In genomic region chr6:11628562-11628961, GRCh38 we compare ENCODE assay signal across 30 cellular contexts.
"Had no signal": no experiment of that assay in that cellular context is flagged by ENCODE, and none has a peak within 500 bp of the region (broad histone marks: within the 10 kb centered on the region; RNA-seq: fewer than 3 reads in every experiment).

No MANE protein-coding gene starts in this region.

- H3K9me3 Mint-ChIP-seq: activated B cell treated with CpG ODN at 0.5 μM for 24 hours; activated naive CD4-positive, alpha-beta T cell treated with anti-CD3 and anti-CD28 coated beads, Interleukin-2, amount 50 U/mL, for 72 hours; activated T-helper 2 cell treated with anti-CD3 and anti-CD28 coated beads, Interferon-gamma antibody, Interleukin-2, Interleukin-4, amounts not matched to agents 10 μg/mL and 5 μg/mL and 100 μg/mL, durations not matched to agents 14 hours and 24 hours and 36 hours; neural crest cell had no signal

- H3K9me3 ChIP-seq: breast epithelium, right atrium auricular region, stomach, thyroid gland, upper lobe of left lung, vagina had no signal

- H3K4me1 Mint-ChIP-seq: activated B cell treated with CpG ODN at 0.5 μM for 24 hours; activated CD4-positive, alpha-beta T cell treated with anti-CD3 and anti-CD28 coated beads for 36 hours; activated CD8-positive, alpha-beta memory T cell treated with anti-CD3 and anti-CD28 coated beads, Interleukin-2, amount 10 ng/mL, durations not matched to agents 7 days and 5 days had no signal

- H3K4me2 ChIP-seq: smooth muscle cell had no signal

- H3K36me3 Mint-ChIP-seq: activated CD8-positive, alpha-beta memory T cell treated with anti-CD3 and anti-CD28 coated beads, Interleukin-2, amount 10 ng/mL, durations not matched to agents 7 days and 5 days; activated naive CD4-positive, alpha-beta T cell treated with anti-CD3 and anti-CD28 coated beads, Interleukin-2, amount 50 U/mL, for 72 hours; naive thymus-derived CD4-positive, alpha-beta T cell; stimulated activated naive B cell treated with anti-CD40 and anti-IgM and Interleukin-4, amounts not matched to agents 10 μg/mL and 1 μg/mL and 100 μg/mL, for 72 hours had no signal

- H3K27ac ChIP-seq: breast epithelium, right atrium auricular region, stomach, thyroid gland, upper lobe of left lung, vagina had no signal

- FAIRE-seq: keratinocyte had no signal

- H3K4me3 ChIP-seq: breast epithelium, right atrium auricular region, smooth muscle cell, stomach, thyroid gland, upper lobe of left lung, vagina had no signal

- ATAC-seq: activated CD4-positive, alpha-beta T cell treated with anti-CD3 and anti-CD28 coated beads for 36 hours; activated CD8-positive, alpha-beta memory T cell treated with anti-CD3 and anti-CD28 coated beads, Interleukin-2, amount 10 ng/mL, durations not matched to agents 7 days and 5 days; activated CD8-positive, alpha-beta T cell treated with anti-CD3 and anti-CD28 coated beads, Interleukin-2, amount 10 ng/mL, durations not matched to agents 7 days and 5 days; activated naive CD4-positive, alpha-beta T cell treated with anti-CD3 and anti-CD28 coated beads, Interleukin-2, amount 50 U/mL, for 72 hours; esophagus mucosa; left cardiac atrium; left ventricle myocardium superior; naive thymus-derived CD4-positive, alpha-beta T cell; stimulated activated naive B cell treated with anti-CD40 and anti-IgM and Interleukin-4, amounts not matched to agents 10 μg/mL and 1 μg/mL and 100 μg/mL, for 72 hours had no signal

- H3K27me3 ChIP-seq: breast epithelium, right atrium auricular region, stomach, thyroid gland, upper lobe of left lung, vagina had no signal

- H3K36me3 ChIP-seq: breast epithelium, right atrium auricular region, stomach, thyroid gland, upper lobe of left lung, vagina had no signal

- H3K4me3 Mint-ChIP-seq: activated B cell treated with CpG ODN at 0.5 μM for 24 hours; activated CD4-positive, alpha-beta T cell treated with anti-CD3 and anti-CD28 coated beads for 36 hours; activated CD8-positive, alpha-beta memory T cell treated with anti-CD3 and anti-CD28 coated beads, Interleukin-2, amount 10 ng/mL, durations not matched to agents 7 days and 5 days; activated CD8-positive, alpha-beta T cell treated with anti-CD3 and anti-CD28 coated beads, Interleukin-2, amount 10 ng/mL, durations not matched to agents 7 days and 5 days; naive thymus-derived CD4-positive, alpha-beta T cell; neural crest cell; stimulated activated naive B cell treated with anti-CD40 and anti-IgM and Interleukin-4, amounts not matched to agents 10 μg/mL and 1 μg/mL and 100 μg/mL, for 72 hours had no signal

- DNase-seq: activated B cell treated with CpG ODN at 0.5 μM for 24 hours; activated CD4-positive, alpha-beta T cell treated with anti-CD3 and anti-CD28 coated beads for 36 hours; activated CD8-positive, alpha-beta memory T cell treated with anti-CD3 and anti-CD28 coated beads, Interleukin-2, amount 10 ng/mL, durations not matched to agents 7 days and 5 days; activated CD8-positive, alpha-beta T cell treated with anti-CD3 and anti-CD28 coated beads, Interleukin-2, amount 10 ng/mL, durations not matched to agents 7 days and 5 days; activated naive CD4-positive, alpha-beta T cell; activated T-cell treated with anti-CD3 and anti-CD28 coated beads, Interleukin-2, amount 50 U/mL, for 48 hours; central memory CD4-positive, alpha-beta T cell; foreskin fibroblast; head of caudate nucleus; hippocampal formation; left cardiac atrium; left ventricle myocardium superior; naive thymus-derived CD4-positive, alpha-beta T cell; occipital lobe; stimulated activated CD4-positive, alpha-beta T cell treated with anti-CD3 and anti-CD28 coated beads, Interleukin-1b, Interleukin-23, amount 100 ng/mL, for 48 hours; stimulated activated CD4-positive, alpha-beta T cell treated with anti-CD3 and anti-CD28 coated beads, Interleukin-4, amount 100 ng/mL, for 4 hours; stimulated activated CD8-positive, alpha-beta memory T cell treated with anti-CD3 and anti-CD28 coated beads, Interleukin-4, amount 100 ng/mL, for 48 hours; stimulated activated naive B cell treated with anti-CD40 and anti-IgM and Interleukin-4, amounts not matched to agents 10 μg/mL and 1 μg/mL and 100 μg/mL, for 72 hours; stomach; thyroid gland; upper lobe of left lung had no signal

- H3K27ac Mint-ChIP-seq: activated B cell treated with CpG ODN at 0.5 μM for 24 hours; activated CD4-positive, alpha-beta T cell treated with anti-CD3 and anti-CD28 coated beads for 36 hours; activated CD8-positive, alpha-beta memory T cell treated with anti-CD3 and anti-CD28 coated beads, Interleukin-2, amount 10 ng/mL, durations not matched to agents 7 days and 5 days; activated CD8-positive, alpha-beta T cell treated with anti-CD3 and anti-CD28 coated beads, Interleukin-2, amount 10 ng/mL, durations not matched to agents 7 days and 5 days; activated naive CD4-positive, alpha-beta T cell treated with anti-CD3 and anti-CD28 coated beads, Interleukin-2, amount 50 U/mL, for 72 hours; activated T-helper 2 cell treated with anti-CD3 and anti-CD28 coated beads, Interferon-gamma antibody, Interleukin-2, Interleukin-4, amounts not matched to agents 10 μg/mL and 5 μg/mL and 100 μg/mL, durations not matched to agents 14 hours and 24 hours and 36 hours; naive thymus-derived CD4-positive, alpha-beta T cell; stimulated activated naive B cell treated with anti-CD40 and anti-IgM and Interleukin-4, amounts not matched to agents 10 μg/mL and 1 μg/mL and 100 μg/mL, for 72 hours had no signal

- H3K4me1 ChIP-seq: breast epithelium, right atrium auricular region, vagina had no signal
